In the genomic region with DNA sequence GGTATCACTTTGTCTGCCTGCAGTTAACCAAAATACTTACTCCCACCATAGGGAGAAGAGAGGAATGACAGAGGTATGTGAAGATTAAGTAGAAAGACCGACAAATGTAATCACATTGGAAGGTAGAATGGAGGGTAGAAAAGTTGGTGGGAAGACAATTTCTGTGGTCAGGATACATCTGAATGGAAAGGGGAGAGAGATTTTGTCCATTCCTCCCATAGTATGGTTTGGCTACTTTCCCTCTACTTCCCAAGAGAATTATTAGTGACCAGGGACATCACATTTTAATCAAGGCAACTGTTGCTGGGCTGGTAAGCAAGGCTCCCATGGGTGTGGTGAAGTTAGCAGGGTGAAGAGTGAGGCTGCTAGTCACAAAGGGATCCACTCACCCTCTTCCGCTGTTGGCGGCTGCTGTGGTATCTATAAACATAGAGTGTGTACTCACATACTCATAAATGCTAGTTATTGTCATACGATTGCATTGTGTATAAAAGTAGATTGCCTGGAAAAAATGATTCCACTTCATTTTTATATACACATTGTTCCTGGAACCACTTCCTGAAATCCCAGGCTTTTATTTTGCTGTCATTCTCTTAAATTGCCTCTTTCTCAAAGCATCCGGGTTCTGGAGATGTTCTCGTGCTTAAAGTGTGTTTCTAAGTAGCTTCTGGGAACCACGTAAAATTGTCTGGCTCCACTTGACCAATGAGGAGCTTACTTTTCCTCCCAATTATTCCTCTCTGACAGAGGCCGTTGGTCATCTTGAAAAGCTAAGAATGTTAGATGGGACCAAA, we compare ENCODE assay signal across 9 cellular contexts.
A peak's percentile ranks its signal among the peaks of the same experiment; 100 is the strongest.
DNase-seq lines count a peak whose midpoint lies in the region; ATAC-seq and TF ChIP-seq lines count a peak whose summit lies in the region.
"Had no signal": no experiment of that assay in that cellular context is flagged by ENCODE, and none has a peak within 500 bp of the region (broad histone marks: within the 10 kb centered on the region; RNA-seq: fewer than 3 reads in every experiment).

No MANE protein-coding gene starts in this region.

- H3K4me1 ChIP-seq in colonic mucosa: no peaks in the 10 kb centered on the region
- no peaks in the 10 kb centered on the region for H3K4me1 ChIP-seq in prostate gland (replicated peaks)

- H3K27ac ChIP-seq in colonic mucosa (peak overlapping the region; percentile 62), prostate gland (no peak overlapping the region)
- H3K27ac ChIP-seq: SK-N-MC had no signal

- H3K9me3 ChIP-seq in colonic mucosa: no peaks in the 10 kb centered on the region
- no peaks in the 10 kb centered on the region for H3K9me3 ChIP-seq in prostate gland

- intact Hi-C loops in colonic mucosa (cut with DNase I): no loop called here
- intact Hi-C loops in prostate gland (cut with DNase I): no loop called here

- in situ Hi-C loops in ACHN (cut with HindIII; ENCODE audit: low pct_ligation_motif_present, low pct_unique_long_range_greater_than_20kb, low sequenced_read_pairs): no loop called here

- TF ChIP-seq CTCF in colonic mucosa (IDR thresholded peaks at IDR 0.05) (no peak), prostate gland (IDR thresholded peaks at IDR 0.05) (no peak)

- no peak for ATAC-seq in GM18520 (IDR thresholded peaks at IDR 0.05; ENCODE audit: unreplicated experiment)

- peak overlapping the region in 1 of 2 donors; percentile 49 for H3K9ac ChIP-seq in colonic mucosa (ENCODE audit: low read depth in 2 of 2, low read length in 2 of 2)

- no peak for TF ChIP-seq POLR2A in prostate gland (IDR thresholded peaks at IDR 0.05)

- peak; percentile 74 for DNase-seq in NCI-H2029 (lab: John Stamatoyannopoulos, UW)
- DNase-seq in colonic mucosa: peak; percentile 80
- peak; percentile 39 for DNase-seq in prostate gland (ENCODE audit: low spot score)
- no peak for DNase-seq in ACHN
- DNase-seq in NCI-H1436 (lab: John Stamatoyannopoulos, UW): no peak
- DNase-seq: anterior cingulate cortex had no signal

- 44% methylated on average over 8 of the region's 8 CpGs for WGBS in prostate gland

- H3K36me3 ChIP-seq in colonic mucosa (no peaks in the 10 kb centered on the region), prostate gland (no peaks in the 10 kb centered on the region)

- no peaks in the 10 kb centered on the region for H3K27me3 ChIP-seq in colonic mucosa
- no peaks in the 10 kb centered on the region for H3K27me3 ChIP-seq in prostate gland (replicated peaks; ENCODE audit: insufficient read depth)

- H3K4me3 ChIP-seq in GM08714 (ENCODE audit: low read length) (peak overlapping the region; percentile 28; the same call in 1 of the 2 replicates), colonic mucosa (no peak overlapping the region), prostate gland (no peak overlapping the region)
- H3K4me3 ChIP-seq: SK-N-MC had no signal

Comparison
In these comparisons a context has a peak if more than half of its experiments do, and no peak if none do; other contexts are left out.
1. DNase-seq: peak in NCI-H2029 (single experiment), colonic mucosa (single experiment) and prostate gland (single experiment); none in ACHN (single experiment) and NCI-H1436 (single experiment).